ENCODE assay signal across 1 cellular context in genomic region chr17:81513669-81514484, GRCh38.
TF ChIP-seq lines count a peak whose summit lies in the region.

No MANE protein-coding gene starts in this region.

TF ChIP-seq in HEK293, 187 proteins besides CTCF, POLR2A, EP300 and RAD21 (continued from another document and continues in another):
- TF ChIP-seq YY1 (tag by site-specific recombination; IDR thresholded peaks at IDR 0.05) (0 out of 2 replicates have a peak, but pooled peaks have one; percentile 19), ZNF626 (tag by site-specific recombination; IDR thresholded peaks at IDR 0.05) (no peak), ZNF354C (tag by site-specific recombination; IDR thresholded peaks at IDR 0.05; ENCODE audit: borderline replicate concordance, low read depth) (no peak), PRDM2 (tag by site-specific recombination; IDR thresholded peaks at IDR 0.05; ENCODE audit: borderline replicate concordance) (no peak), ZNF211 (tag by site-specific recombination; IDR thresholded peaks at IDR 0.05; ENCODE audit: low read depth) (no peak), TRIM28 (IDR thresholded peaks at IDR 0.05; ENCODE audit: borderline replicate concordance, low read length) (no peak), ZNF513 (tag by site-specific recombination; IDR thresholded peaks at IDR 0.05) (no peak), ZNF514 (tag by site-specific recombination; IDR thresholded peaks at IDR 0.05) (no peak), ZNF654 (tag by site-specific recombination; IDR thresholded peaks at IDR 0.05; ENCODE audit: low read depth) (no peak), GLIS1 (tag by site-specific recombination; IDR thresholded peaks at IDR 0.05) (peak; percentile 100), ZNF76 (tag by site-specific recombination; IDR thresholded peaks at IDR 0.05; ENCODE audit: borderline replicate concordance, low read depth) (no peak), PRDM10 (tag by site-specific recombination; IDR thresholded peaks at IDR 0.05) (peak; percentile 68), KLF9 (tag by site-specific recombination; IDR thresholded peaks at IDR 0.05; ENCODE audit: low read depth) (peak; percentile 16; the same call in 1 of the 2 replicates), ZBTB17 (tag by site-specific recombination; IDR thresholded peaks at IDR 0.05) (peak; percentile 63), ZNF777 (tag by site-specific recombination; IDR thresholded peaks at IDR 0.05; ENCODE audit: borderline replicate concordance) (no peak), ZNF510 (tag by site-specific recombination; IDR thresholded peaks at IDR 0.05; ENCODE audit: insufficient replicate concordance) (no peak), ZNF148 (tag by site-specific recombination; IDR thresholded peaks at IDR 0.05; ENCODE audit: borderline replicate concordance) (no peak), ELK4 (IDR thresholded peaks at IDR 0.05; ENCODE audit: borderline replicate concordance, low read depth, low read length) (no peak), HOXA7 (CRISPR knock-in tag; IDR thresholded peaks at IDR 0.05; ENCODE audit: borderline replicate concordance) (no peak), INSM2 (tag by site-specific recombination; IDR thresholded peaks at IDR 0.05) (peak; percentile 51; the same call in 1 of the 2 replicates), ZNF747 (tag by site-specific recombination; IDR thresholded peaks at IDR 0.05) (no peak), ZEB2 (tag by site-specific recombination; IDR thresholded peaks at IDR 0.05) (peak; percentile 85), ZNF433 (tag by site-specific recombination; IDR thresholded peaks at IDR 0.05; ENCODE audit: low read depth) (no peak), ZNF16 (tag by site-specific recombination; IDR thresholded peaks at IDR 0.05; ENCODE audit: low read depth) (no peak), ZNF274 (IDR thresholded peaks at IDR 0.05; ENCODE audit: low read length) (no peak), ZNF274 (tag by site-specific recombination; IDR thresholded peaks at IDR 0.05; ENCODE audit: borderline replicate concordance) (no peak), ZNF776 (tag by site-specific recombination; IDR thresholded peaks at IDR 0.05; ENCODE audit: borderline replicate concordance) (no peak), ZFP37 (tag by site-specific recombination; IDR thresholded peaks at IDR 0.05) (peak; percentile 31; the same call in 1 of the 2 replicates), SP3 (tag by site-specific recombination; IDR thresholded peaks at IDR 0.05) (peak; percentile 43), ZXDB (tag by site-specific recombination; IDR thresholded peaks at IDR 0.05) (peak; percentile 24; the same call in 1 of the 2 replicates), ZNF302 (tag by site-specific recombination; IDR thresholded peaks at IDR 0.05; ENCODE audit: low read depth) (no peak), ZFP69B (tag by site-specific recombination; IDR thresholded peaks at IDR 0.05) (no peak), MZF1 (tag by site-specific recombination; IDR thresholded peaks at IDR 0.05; ENCODE audit: borderline replicate concordance) (no peak), ZNF398 (tag by site-specific recombination; IDR thresholded peaks at IDR 0.05) (no peak), ZBTB48 (tag by site-specific recombination; IDR thresholded peaks at IDR 0.05) (0 out of 2 replicates have a peak, but pooled peaks have one; percentile 56), ZBTB44 (tag by site-specific recombination; IDR thresholded peaks at IDR 0.05) (no peak), HOXC10 (CRISPR knock-in tag; IDR thresholded peaks at IDR 0.05) (no peak)
